6 cellular contexts compared by ENCODE assay signal in genomic region chr2:201483758-201484157, GRCh38. TPM values are rescaled to one million over a fixed set of nuclear protein-coding genes. Genes with fewer than 3 reads are reported as not detected.
DNase-seq lines count a peak whose midpoint lies in the region; FAIRE-seq and TF ChIP-seq lines count a peak whose summit lies in the region.
"Not testable (repeated sequence)": the region's sequence is repeated elsewhere in the genome, so short reads cannot be mapped to it uniquely, and the experiment has no call there.

No MANE protein-coding gene starts in this region.

- not testable (repeated sequence) for H2BK120ac ChIP-seq in H1 (replicated peaks; ENCODE audit: low read depth, low read length)

- H3K9me3 ChIP-seq in HUES6 (ENCODE audit: control insufficient read depth, insufficient read depth, low read depth, low read length); H1 (ENCODE audit: insufficient read depth in 2 of 2, low read depth in 1 of 2, low read length in 1 of 2): not testable (repeated sequence)
- peaks cover 31% of the 10 kb centered on the region; the same call in 1 of the 2 replicates for H3K9me3 ChIP-seq in NT2/D1 (ENCODE audit: insufficient read depth, low read length)

- not testable (repeated sequence) for H4K5ac ChIP-seq in H1 (ENCODE audit: insufficient read length, low read depth, low read length)

- not testable (repeated sequence) for H3K23ac ChIP-seq in H1 (ENCODE audit: insufficient read length)

- not testable (repeated sequence) for H3K4me2 ChIP-seq in H1 (ENCODE audit: insufficient read depth in 1 of 2, low read depth in 2 of 2, low read length in 2 of 2)

- H3K36me3 ChIP-seq in H7 (replicated peaks; ENCODE audit: control insufficient read depth, insufficient read depth, low read length); HUES6 (ENCODE audit: control insufficient read depth, insufficient read depth, low read length); H1 (ENCODE audit: control insufficient read depth in 2 of 4, insufficient read depth in 4 of 4, low read length in 3 of 4): not testable (repeated sequence)
- peaks cover 18% of the 10 kb centered on the region for H3K36me3 ChIP-seq in NT2/D1 (ENCODE audit: insufficient read depth, insufficient read length, low read length)

- 0 out of 2 replicates have a peak overlapping the region, but pooled peaks have one; percentile 63 for H2BK5ac ChIP-seq in H1 (ENCODE audit: low read depth, low read length)

- not testable (repeated sequence) for H3K14ac ChIP-seq in H1 (ENCODE audit: insufficient read length)

- not testable (repeated sequence) for H3K79me1 ChIP-seq in H1 (ENCODE audit: low read depth, low read length)

- not testable (repeated sequence) for H3K4me3 ChIP-seq in H7 (ENCODE audit: insufficient read depth, low read depth, low read length); HUES6 (ENCODE audit: low read depth, low read length); NT2/D1 (ENCODE audit: insufficient read length, low read depth); H1 (ENCODE audit: extremely low read depth in 1 of 4, insufficient read depth in 2 of 4, low read depth in 3 of 4, low read length in 4 of 4)

- not testable (repeated sequence) for H3K23me2 ChIP-seq in H1 (ENCODE audit: low read depth, low read length)

- not testable (repeated sequence) for H3K9ac ChIP-seq in HUES6 (ENCODE audit: low read length); NT2/D1 (ENCODE audit: insufficient read length, low read depth); H1 (replicated peaks in 1 of 4; ENCODE audit: extremely low read depth in 1 of 4, low read depth in 3 of 4, low read length in 3 of 4)

- H3K27me3 ChIP-seq in H7 (ENCODE audit: control insufficient read depth, insufficient read depth, low read length); HUES6 (ENCODE audit: control insufficient read depth, insufficient read depth, low read length); NT2/D1 (ENCODE audit: insufficient read depth, insufficient read length); H1 (replicated peaks in 1 of 4; ENCODE audit: control insufficient read depth in 3 of 4, extremely low read depth in 1 of 4, insufficient read depth in 3 of 4, low read length in 3 of 4): not testable (repeated sequence)

- not testable (repeated sequence) for H3K4me1 ChIP-seq in HUES6 (ENCODE audit: control insufficient read depth, insufficient read depth, low read length); NT2/D1 (ENCODE audit: insufficient read depth, insufficient read length); H1 (replicated peaks in 1 of 4; ENCODE audit: control insufficient read depth in 3 of 4, insufficient read depth in 4 of 4, low read length in 3 of 4)

- H4K91ac ChIP-seq in H1 (replicated peaks; ENCODE audit: insufficient read length, low read length): not testable (repeated sequence)

- CTCF ChIA-PET in H1 (lab: Charles Lee; ENCODE audit: partially characterized antibody): interaction anchor here (1.2 kb wide), 1 partner anchor 8 kb away, joined by 3 read pairs; no protein-coding TSS in a partner anchor

- H3K27ac ChIP-seq in HUES6 (ENCODE audit: low read depth, low read length): peak overlapping the region; percentile 61; the same call in 1 of the 2 replicates
- H3K27ac ChIP-seq in H1 (ENCODE audit: low read depth, low read length): not testable (repeated sequence)

- not testable (repeated sequence) for FAIRE-seq in H1 (lab: Jason Lieb, UNC)

- not testable (repeated sequence) for H4K8ac ChIP-seq in H1 (ENCODE audit: extremely low read depth, insufficient read depth, low read length)

- not testable (repeated sequence) for H3K56ac ChIP-seq in H1 (replicated peaks; ENCODE audit: insufficient read length, low read depth, low read length)

- H3K4ac ChIP-seq in H1 (replicated peaks; ENCODE audit: insufficient read length, low read depth, low read length): not testable (repeated sequence)

- H2BK15ac ChIP-seq in H1 (ENCODE audit: low read length): not testable (repeated sequence)

- not testable (repeated sequence) for TF ChIP-seq EP300 in H1 (IDR thresholded peaks at IDR 0.05; ENCODE audit: borderline replicate concordance in 1 of 2, low read depth in 2 of 2, low read length in 2 of 2)

- H4K20me1 ChIP-seq in H1 (replicated peaks in 1 of 2; ENCODE audit: control insufficient read depth in 1 of 2, insufficient read depth in 2 of 2, low read length in 2 of 2): not testable (repeated sequence)

- TF ChIP-seq CTCF in H1 (IDR thresholded peaks at IDR 0.05; ENCODE audit: control extremely low read depth in 1 of 3, insufficient read depth in 1 of 3, low read depth in 1 of 3, low read length in 3 of 3): not testable (repeated sequence)

- H2BK12ac ChIP-seq in H1 (ENCODE audit: low read depth, low read length): not testable (repeated sequence)

- not testable (repeated sequence) for H2BK20ac ChIP-seq in H1 (ENCODE audit: low read length)

- H2AK5ac ChIP-seq in H1 (ENCODE audit: low read depth, low read length): not testable (repeated sequence)

- TF ChIP-seq POLR2A in H1 (IDR thresholded peaks at IDR 0.05; ENCODE audit: control extremely low read depth in 1 of 2, low read depth in 2 of 2, low read length in 2 of 2): not testable (repeated sequence)

- peak; percentile 20 for DNase-seq in H7
- peak; percentile 72 for DNase-seq in NT2/D1 (ENCODE audit: low read depth, low spot score)
- DNase-seq in H1 (ENCODE audit: low read depth in 1 of 2, low spot score in 2 of 2): peak in 1 of 2 experiments; percentile 31
- peak; percentile 19 for DNase-seq in iPS DF 4.7 (ENCODE audit: extremely low read depth, low spot score)
- peak; percentile 69 for DNase-seq in islet precursor cell

- not testable (repeated sequence) for H3K79me2 ChIP-seq in H1 (ENCODE audit: control insufficient read depth in 1 of 2, insufficient read depth in 2 of 2, low read length in 2 of 2)

- POLR2A ChIA-PET in H1 (lab: Charles Lee; ENCODE audit: partially characterized antibody): not testable (repeated sequence)

- WGBS in H1 (ENCODE audit: extremely low coverage in 1 of 2, insufficient coverage in 1 of 2, insufficient read length in 1 of 2, insufficient replicate concordance in 2 of 2, low coverage in 1 of 2, low lambda C conversion rate in 2 of 2, missing lambda C conversion rate in 1 of 2), 2 experiments: 77% methylated on average over 4 of the region's 4 CpGs; no CpG with 5 or more reads in 1 of the 2 experiments

- not testable (repeated sequence) for H2AFZ ChIP-seq in H1 (ENCODE audit: low read length)

- TF ChIP-seq RAD21 in H1 (IDR thresholded peaks at IDR 0.05 in 1 of 2, conservative IDR thresholded peaks at IDR 0.05 in 1 of 2; ENCODE audit: low read depth in 2 of 2, low read length in 2 of 2): not testable (repeated sequence)

- not testable (repeated sequence) for H3K18ac ChIP-seq in H1 (ENCODE audit: extremely low read depth, low read length)

TF ChIP-seq in H1, 55 proteins besides CTCF, POLR2A, EP300 and RAD21:
- TF ChIP-seq NANOG (IDR thresholded peaks at IDR 0.05; ENCODE audit: insufficient read depth, low read depth, low read length, poor library complexity, severe bottlenecking): peak; percentile 47

RNA-seq across cellular contexts. Expression of gene STRADB, which starts 32.2 kb away (rescaled TPM):
- total RNA-seq in H7 (2014; rRNA removed; shearing (Covaris generic)): 45.9 and 49.1 TPM in 2 replicates
- 34.9 and 37.4 TPM in 2 replicates for total RNA-seq in H1 (2021; fragmentation: NEBNext Ultra II Directional; extraction: Animal tissue kit (Norgen Biotek cat#: 25700))
- polyA plus RNA-seq in H1 (2011; rRNA removed): 11.3 and 20.9 TPM in 2 replicates
- 21.7 TPM for polyA plus RNA-seq in H1 (2011; cell fraction: cytosol; rRNA removed)
- 8.0 TPM for polyA plus RNA-seq in H1 (2011; cell fraction: nucleus; rRNA removed)
- 30.2 to 34.8 TPM (median 33.2 TPM) in 4 replicates for polyA plus RNA-seq in H1 (2012, experiment 1 of 2)
- 16.9 TPM for polyA plus RNA-seq in H1 (2012, experiment 2 of 2)
- polyA plus RNA-seq in H1 (2013, experiment 1 of 2): 26.7 TPM
- polyA plus RNA-seq in H1 (2013, experiment 2 of 2): 26.3 TPM
- polyA minus RNA-seq in H1 (2011; rRNA and poly(A)+ RNA removed): 31.5 and 31.7 TPM in 2 replicates
- polyA minus RNA-seq in H1 (2011; cell fraction: cytosol; rRNA and poly(A)+ RNA removed): 13.7 TPM
- polyA minus RNA-seq in H1 (2011; cell fraction: nucleus; rRNA and poly(A)+ RNA removed): 13.2 TPM

RNA-seq across cellular contexts. Expression of gene TRAK2, which starts 32.5 kb away (rescaled TPM):
- 9.0 and 11.4 TPM in 2 replicates for total RNA-seq in H7 (2014; rRNA removed; shearing (Covaris generic))
- total RNA-seq in H1 (2021; fragmentation: NEBNext Ultra II Directional; extraction: Animal tissue kit (Norgen Biotek cat#: 25700)): 15.7 and 16.5 TPM in 2 replicates
- 3.0 and 4.5 TPM in 2 replicates for polyA plus RNA-seq in H1 (2011; rRNA removed)
- 4.6 TPM for polyA plus RNA-seq in H1 (2011; cell fraction: cytosol; rRNA removed)
- polyA plus RNA-seq in H1 (2011; cell fraction: nucleus; rRNA removed): 5.0 TPM
- polyA plus RNA-seq in H1 (2012, experiment 1 of 2): 4.9 to 7.7 TPM (median 6.1 TPM) in 4 replicates
- 3.5 TPM for polyA plus RNA-seq in H1 (2012, experiment 2 of 2)
- polyA plus RNA-seq in H1 (2013, experiment 1 of 2): 7.0 TPM
- 7.3 TPM for polyA plus RNA-seq in H1 (2013, experiment 2 of 2)
- polyA minus RNA-seq in H1 (2011; rRNA and poly(A)+ RNA removed): 15.0 and 29.6 TPM in 2 replicates
- 5.2 TPM for polyA minus RNA-seq in H1 (2011; cell fraction: cytosol; rRNA and poly(A)+ RNA removed)
- polyA minus RNA-seq in H1 (2011; cell fraction: nucleus; rRNA and poly(A)+ RNA removed): 18.4 TPM
